1 cellular context compared by ENCODE assay signal in genomic region chrX:121245763-121246162, GRCh38.
TF ChIP-seq lines count a peak whose summit lies in the region.

No MANE protein-coding gene starts in this region.

TF ChIP-seq in HepG2, 621 proteins besides CTCF, POLR2A, EP300 and RAD21 (continued from another document and continues in another):
- TF ChIP-seq, protein P1, sequence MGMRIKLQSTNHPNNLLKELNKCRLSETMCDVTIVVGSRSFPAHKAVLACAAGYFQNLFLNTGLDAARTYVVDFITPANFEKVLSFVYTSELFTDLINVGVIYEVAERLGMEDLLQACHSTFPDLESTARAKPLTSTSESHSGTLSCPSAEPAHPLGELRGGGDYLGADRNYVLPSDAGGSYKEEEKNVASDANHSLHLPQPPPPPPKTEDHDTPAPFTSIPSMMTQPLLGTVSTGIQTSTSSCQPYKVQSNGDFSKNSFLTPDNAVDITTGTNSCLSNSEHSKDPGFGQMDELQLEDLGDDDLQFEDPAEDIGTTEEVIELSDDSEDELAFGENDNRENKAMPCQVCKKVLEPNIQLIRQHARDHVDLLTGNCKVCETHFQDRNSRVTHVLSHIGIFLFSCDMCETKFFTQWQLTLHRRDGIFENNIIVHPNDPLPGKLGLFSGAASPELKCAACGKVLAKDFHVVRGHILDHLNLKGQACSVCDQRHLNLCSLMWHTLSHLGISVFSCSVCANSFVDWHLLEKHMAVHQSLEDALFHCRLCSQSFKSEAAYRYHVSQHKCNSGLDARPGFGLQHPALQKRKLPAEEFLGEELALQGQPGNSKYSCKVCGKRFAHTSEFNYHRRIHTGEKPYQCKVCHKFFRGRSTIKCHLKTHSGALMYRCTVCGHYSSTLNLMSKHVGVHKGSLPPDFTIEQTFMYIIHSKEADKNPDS (CRISPR knock-in tag; IDR thresholded peaks at IDR 0.05) = no peak
- TF ChIP-seq ZNF766 (CRISPR knock-in tag; IDR thresholded peaks at IDR 0.05; ENCODE audit: borderline replicate concordance) = no peak
- no peak for TF ChIP-seq ZNF430 (CRISPR knock-in tag; IDR thresholded peaks at IDR 0.05)
- TF ChIP-seq ZNF143 (CRISPR knock-in tag; IDR thresholded peaks at IDR 0.05) = no peak
- TF ChIP-seq HNRNPK (IDR thresholded peaks at IDR 0.05; ENCODE audit: low read depth, low read length, poor library complexity, severe bottlenecking) = no peak
- TF ChIP-seq FOSL1 (CRISPR knock-in tag; IDR thresholded peaks at IDR 0.05; ENCODE audit: borderline replicate concordance) = no peak
- no peak for TF ChIP-seq ATF7-NPFF (CRISPR knock-in tag; IDR thresholded peaks at IDR 0.05; ENCODE audit: low read depth)
- TF ChIP-seq ZNF570 (CRISPR knock-in tag; IDR thresholded peaks at IDR 0.05; ENCODE audit: borderline replicate concordance) = no peak
- TF ChIP-seq SCMH1 (CRISPR knock-in tag; IDR thresholded peaks at IDR 0.05; ENCODE audit: borderline replicate concordance) = no peak
- no peak for TF ChIP-seq GTF2F1 (IDR thresholded peaks at IDR 0.05; ENCODE audit: low read length)
- TF ChIP-seq, protein P2, sequence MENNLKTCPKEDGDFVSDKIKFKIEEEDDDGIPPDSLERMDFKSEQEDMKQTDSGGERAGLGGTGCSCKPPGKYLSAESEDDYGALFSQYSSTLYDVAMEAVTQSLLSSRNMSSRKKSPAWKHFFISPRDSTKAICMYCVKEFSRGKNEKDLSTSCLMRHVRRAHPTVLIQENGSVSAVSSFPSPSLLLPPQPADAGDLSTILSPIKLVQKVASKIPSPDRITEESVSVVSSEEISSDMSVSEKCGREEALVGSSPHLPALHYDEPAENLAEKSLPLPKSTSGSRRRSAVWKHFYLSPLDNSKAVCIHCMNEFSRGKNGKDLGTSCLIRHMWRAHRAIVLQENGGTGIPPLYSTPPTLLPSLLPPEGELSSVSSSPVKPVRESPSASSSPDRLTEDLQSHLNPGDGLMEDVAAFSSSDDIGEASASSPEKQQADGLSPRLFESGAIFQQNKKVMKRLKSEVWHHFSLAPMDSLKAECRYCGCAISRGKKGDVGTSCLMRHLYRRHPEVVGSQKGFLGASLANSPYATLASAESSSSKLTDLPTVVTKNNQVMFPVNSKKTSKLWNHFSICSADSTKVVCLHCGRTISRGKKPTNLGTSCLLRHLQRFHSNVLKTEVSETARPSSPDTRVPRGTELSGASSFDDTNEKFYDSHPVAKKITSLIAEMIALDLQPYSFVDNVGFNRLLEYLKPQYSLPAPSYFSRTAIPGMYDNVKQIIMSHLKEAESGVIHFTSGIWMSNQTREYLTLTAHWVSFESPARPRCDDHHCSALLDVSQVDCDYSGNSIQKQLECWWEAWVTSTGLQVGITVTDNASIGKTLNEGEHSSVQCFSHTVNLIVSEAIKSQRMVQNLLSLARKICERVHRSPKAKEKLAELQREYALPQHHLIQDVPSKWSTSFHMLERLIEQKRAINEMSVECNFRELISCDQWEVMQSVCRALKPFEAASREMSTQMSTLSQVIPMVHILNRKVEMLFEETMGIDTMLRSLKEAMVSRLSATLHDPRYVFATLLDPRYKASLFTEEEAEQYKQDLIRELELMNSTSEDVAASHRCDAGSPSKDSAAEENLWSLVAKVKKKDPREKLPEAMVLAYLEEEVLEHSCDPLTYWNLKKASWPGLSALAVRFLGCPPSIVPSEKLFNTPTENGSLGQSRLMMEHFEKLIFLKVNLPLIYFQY (CRISPR knock-in tag; IDR thresholded peaks at IDR 0.05; ENCODE audit: borderline replicate concordance) = no peak
- TF ChIP-seq MEIS1 (CRISPR knock-in tag; IDR thresholded peaks at IDR 0.05; ENCODE audit: borderline replicate concordance) = no peak
- no peak for TF ChIP-seq NR2C2 (CRISPR knock-in tag; IDR thresholded peaks at IDR 0.05; ENCODE audit: borderline replicate concordance)
- no peak for TF ChIP-seq TOE1 (CRISPR knock-in tag; IDR thresholded peaks at IDR 0.05)
- TF ChIP-seq ZXDC (CRISPR knock-in tag; IDR thresholded peaks at IDR 0.05) = no peak
- no peak for TF ChIP-seq ZNF224 (CRISPR knock-in tag; IDR thresholded peaks at IDR 0.05)
- no peak for TF ChIP-seq KLF9 (CRISPR knock-in tag; IDR thresholded peaks at IDR 0.05; ENCODE audit: low read depth)
- peak; percentile 83 for TF ChIP-seq TARDBP (CRISPR knock-in tag; IDR thresholded peaks at IDR 0.05)
- TF ChIP-seq MATR3 (CRISPR knock-in tag; IDR thresholded peaks at IDR 0.05) = no peak
- TF ChIP-seq ZNF710 (CRISPR knock-in tag; IDR thresholded peaks at IDR 0.05; ENCODE audit: borderline replicate concordance) = peak; percentile 98
- no peak for TF ChIP-seq RFXANK (CRISPR knock-in tag; IDR thresholded peaks at IDR 0.05)
- 0 out of 2 replicates have a peak, but pooled peaks have one; percentile 46 for TF ChIP-seq RCOR2 (CRISPR knock-in tag; IDR thresholded peaks at IDR 0.05)
- no peak for TF ChIP-seq ZNF597 (CRISPR knock-in tag; IDR thresholded peaks at IDR 0.05)
- TF ChIP-seq ZMYM2 (CRISPR knock-in tag; IDR thresholded peaks at IDR 0.05) = no peak
- no peak for TF ChIP-seq KDM5B (CRISPR knock-in tag; IDR thresholded peaks at IDR 0.05; ENCODE audit: borderline replicate concordance)
- no peak for TF ChIP-seq ZNF746 (CRISPR knock-in tag; IDR thresholded peaks at IDR 0.05)
- TF ChIP-seq BATF2 (CRISPR knock-in tag; IDR thresholded peaks at IDR 0.05) = no peak
- TF ChIP-seq, protein P3, sequence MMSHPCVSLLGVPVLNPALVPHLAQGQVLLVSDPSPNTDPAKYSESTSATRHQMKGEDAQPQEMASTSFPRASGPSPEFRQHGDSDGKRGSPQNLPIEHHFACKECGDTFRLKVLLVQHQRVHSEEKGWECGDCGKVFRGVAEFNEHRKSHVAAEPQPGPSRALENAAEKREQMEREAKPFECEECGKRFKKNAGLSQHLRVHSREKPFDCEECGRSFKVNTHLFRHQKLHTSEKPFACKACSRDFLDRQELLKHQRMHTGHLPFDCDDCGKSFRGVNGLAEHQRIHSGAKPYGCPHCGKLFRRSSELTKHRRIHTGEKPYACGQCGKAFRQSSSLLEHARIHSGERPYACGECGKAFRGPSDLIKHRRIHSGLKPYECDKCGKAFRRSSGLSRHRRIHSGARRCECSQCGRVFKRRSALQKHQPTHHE (CRISPR knock-in tag; IDR thresholded peaks at IDR 0.05; ENCODE audit: borderline replicate concordance) = no peak
- no peak for TF ChIP-seq ZNF367 (CRISPR knock-in tag; IDR thresholded peaks at IDR 0.05; ENCODE audit: borderline replicate concordance)
- no peak for TF ChIP-seq RAD51 (IDR thresholded peaks at IDR 0.05; ENCODE audit: borderline replicate concordance)
- no peak for TF ChIP-seq RFX3 (CRISPR knock-in tag; IDR thresholded peaks at IDR 0.05)
- no peak for TF ChIP-seq MBNL3 (CRISPR knock-in tag; conservative IDR thresholded peaks at IDR 0.05)
- TF ChIP-seq ZNF496 (CRISPR knock-in tag; IDR thresholded peaks at IDR 0.05; ENCODE audit: insufficient replicate concordance) = no peak
- peak; percentile 25 for TF ChIP-seq TBL1XR1 (IDR thresholded peaks at IDR 0.05; ENCODE audit: borderline replicate concordance, low read length, partially characterized antibody)
- no peak for TF ChIP-seq CENPBD1 (CRISPR knock-in tag; IDR thresholded peaks at IDR 0.05; ENCODE audit: borderline replicate concordance, low read depth)
- no peak for TF ChIP-seq ZNF557 (CRISPR knock-in tag; IDR thresholded peaks at IDR 0.05)
- no peak for TF ChIP-seq GATAD1 (CRISPR knock-in tag; IDR thresholded peaks at IDR 0.05)
- TF ChIP-seq SRSF4 (IDR thresholded peaks at IDR 0.05; ENCODE audit: low read depth, low read length, poor library complexity, severe bottlenecking) = no peak
- peak; percentile 75; the same call in 1 of the 2 replicates for TF ChIP-seq GATA4 (IDR thresholded peaks at IDR 0.05; ENCODE audit: borderline replicate concordance, low read depth)
- TF ChIP-seq ZNF782 (CRISPR knock-in tag; IDR thresholded peaks at IDR 0.05; ENCODE audit: borderline replicate concordance) = no peak
- no peak for TF ChIP-seq HNF4G (IDR thresholded peaks at IDR 0.05; ENCODE audit: borderline replicate concordance, low read depth, low read length)
- TF ChIP-seq HNF4G (CRISPR knock-in tag; IDR thresholded peaks at IDR 0.05; ENCODE audit: borderline replicate concordance, low read depth) = no peak
- peak; percentile 90 for TF ChIP-seq SOX5 (CRISPR knock-in tag; IDR thresholded peaks at IDR 0.05; ENCODE audit: borderline replicate concordance)
- no peak for TF ChIP-seq KMT2A (CRISPR knock-in tag; IDR thresholded peaks at IDR 0.05)
- no peak for TF ChIP-seq TOPORS (CRISPR knock-in tag; IDR thresholded peaks at IDR 0.05)
- no peak for TF ChIP-seq XBP1 (CRISPR knock-in tag; IDR thresholded peaks at IDR 0.05)
- TF ChIP-seq ZNF431 (CRISPR knock-in tag; IDR thresholded peaks at IDR 0.05; ENCODE audit: borderline replicate concordance, low read depth) = no peak
- no peak for TF ChIP-seq GPN1 (CRISPR knock-in tag; IDR thresholded peaks at IDR 0.05; ENCODE audit: borderline replicate concordance)
- TF ChIP-seq TAF15 (IDR thresholded peaks at IDR 0.05; ENCODE audit: low read depth, low read length, poor library complexity, severe bottlenecking) = no peak
- TF ChIP-seq ZNF75D (CRISPR knock-in tag; IDR thresholded peaks at IDR 0.05; ENCODE audit: borderline replicate concordance) = no peak
- no peak for TF ChIP-seq ZNF678 (CRISPR knock-in tag; IDR thresholded peaks at IDR 0.05)
- no peak for TF ChIP-seq NFE2 (CRISPR knock-in tag; IDR thresholded peaks at IDR 0.05)
- no peak for TF ChIP-seq NRL (CRISPR knock-in tag; IDR thresholded peaks at IDR 0.05; ENCODE audit: borderline replicate concordance)
- no peak for TF ChIP-seq MAFK (conservative IDR thresholded peaks at IDR 0.05 in 1 of 2, IDR thresholded peaks at IDR 0.05 in 1 of 2; ENCODE audit: low read length in 2 of 2)
- no peak for TF ChIP-seq NFRKB (IDR thresholded peaks at IDR 0.05)
- TF ChIP-seq ZNF18 (CRISPR knock-in tag; IDR thresholded peaks at IDR 0.05; ENCODE audit: insufficient replicate concordance) = no peak
- 0 out of 2 replicates have a peak, but pooled peaks have one; percentile 4 for TF ChIP-seq SMC3 (IDR thresholded peaks at IDR 0.05; ENCODE audit: low read length)
- no peak for TF ChIP-seq ZNF749 (CRISPR knock-in tag; IDR thresholded peaks at IDR 0.05; ENCODE audit: borderline replicate concordance)
- TF ChIP-seq ZFP82 (CRISPR knock-in tag; IDR thresholded peaks at IDR 0.05; ENCODE audit: borderline replicate concordance) = no peak
- TF ChIP-seq HNRNPH1 (optimal IDR thresholded peaks at IDR 0.05; ENCODE audit: low read depth, low read length) = no peak
- no peak for TF ChIP-seq GABPA (IDR thresholded peaks at IDR 0.05; ENCODE audit: low read depth, low read length)
- TF ChIP-seq GABPA (CRISPR knock-in tag; IDR thresholded peaks at IDR 0.05; ENCODE audit: low read depth) = no peak
